Comparison of ENCODE assay signal across 2 cellular contexts in the genomic region with DNA sequence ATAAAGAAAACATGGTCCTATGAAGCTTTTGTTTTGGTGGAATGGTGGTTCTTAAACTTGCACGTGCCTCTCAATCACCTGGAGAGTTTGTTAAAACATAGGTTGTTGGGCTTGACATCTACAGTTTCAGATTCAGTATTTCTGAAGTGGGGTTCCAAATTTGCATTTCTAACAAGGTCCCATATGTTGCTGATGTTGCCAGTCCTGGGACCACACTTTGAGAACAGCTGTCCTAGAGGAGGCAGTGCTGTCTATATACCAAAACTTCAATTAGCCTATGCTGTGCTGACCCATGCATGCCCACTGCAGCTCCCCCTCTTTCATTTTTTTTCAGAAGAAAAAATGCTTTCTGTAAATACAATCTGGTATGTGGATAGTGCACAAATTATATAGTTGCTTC.
TF ChIP-seq lines count a peak whose summit lies in the region.

No MANE protein-coding gene starts in this region.

TF ChIP-seq in SK-N-SH treated with all-trans-retinoic acid at 6 μM for 48 hours, 23 proteins besides CTCF, POLR2A, EP300 and RAD21 (continued from another document):
- TF ChIP-seq, protein P1, sequence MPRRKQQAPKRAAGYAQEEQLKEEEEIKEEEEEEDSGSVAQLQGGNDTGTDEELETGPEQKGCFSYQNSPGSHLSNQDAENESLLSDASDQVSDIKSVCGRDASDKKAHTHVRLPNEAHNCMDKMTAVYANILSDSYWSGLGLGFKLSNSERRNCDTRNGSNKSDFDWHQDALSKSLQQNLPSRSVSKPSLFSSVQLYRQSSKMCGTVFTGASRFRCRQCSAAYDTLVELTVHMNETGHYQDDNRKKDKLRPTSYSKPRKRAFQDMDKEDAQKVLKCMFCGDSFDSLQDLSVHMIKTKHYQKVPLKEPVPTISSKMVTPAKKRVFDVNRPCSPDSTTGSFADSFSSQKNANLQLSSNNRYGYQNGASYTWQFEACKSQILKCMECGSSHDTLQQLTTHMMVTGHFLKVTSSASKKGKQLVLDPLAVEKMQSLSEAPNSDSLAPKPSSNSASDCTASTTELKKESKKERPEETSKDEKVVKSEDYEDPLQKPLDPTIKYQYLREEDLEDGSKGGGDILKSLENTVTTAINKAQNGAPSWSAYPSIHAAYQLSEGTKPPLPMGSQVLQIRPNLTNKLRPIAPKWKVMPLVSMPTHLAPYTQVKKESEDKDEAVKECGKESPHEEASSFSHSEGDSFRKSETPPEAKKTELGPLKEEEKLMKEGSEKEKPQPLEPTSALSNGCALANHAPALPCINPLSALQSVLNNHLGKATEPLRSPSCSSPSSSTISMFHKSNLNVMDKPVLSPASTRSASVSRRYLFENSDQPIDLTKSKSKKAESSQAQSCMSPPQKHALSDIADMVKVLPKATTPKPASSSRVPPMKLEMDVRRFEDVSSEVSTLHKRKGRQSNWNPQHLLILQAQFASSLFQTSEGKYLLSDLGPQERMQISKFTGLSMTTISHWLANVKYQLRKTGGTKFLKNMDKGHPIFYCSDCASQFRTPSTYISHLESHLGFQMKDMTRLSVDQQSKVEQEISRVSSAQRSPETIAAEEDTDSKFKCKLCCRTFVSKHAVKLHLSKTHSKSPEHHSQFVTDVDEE (CRISPR knock-in tag; IDR thresholded peaks at IDR 0.05) = no peak
- TF ChIP-seq, protein P2, sequence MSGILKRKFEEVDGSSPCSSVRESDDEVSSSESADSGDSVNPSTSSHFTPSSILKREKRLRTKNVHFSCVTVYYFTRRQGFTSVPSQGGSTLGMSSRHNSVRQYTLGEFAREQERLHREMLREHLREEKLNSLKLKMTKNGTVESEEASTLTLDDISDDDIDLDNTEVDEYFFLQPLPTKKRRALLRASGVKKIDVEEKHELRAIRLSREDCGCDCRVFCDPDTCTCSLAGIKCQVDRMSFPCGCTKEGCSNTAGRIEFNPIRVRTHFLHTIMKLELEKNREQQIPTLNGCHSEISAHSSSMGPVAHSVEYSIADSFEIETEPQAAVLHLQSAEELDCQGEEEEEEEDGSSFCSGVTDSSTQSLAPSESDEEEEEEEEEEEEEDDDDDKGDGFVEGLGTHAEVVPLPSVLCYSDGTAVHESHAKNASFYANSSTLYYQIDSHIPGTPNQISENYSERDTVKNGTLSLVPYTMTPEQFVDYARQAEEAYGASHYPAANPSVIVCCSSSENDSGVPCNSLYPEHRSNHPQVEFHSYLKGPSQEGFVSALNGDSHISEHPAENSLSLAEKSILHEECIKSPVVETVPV (CRISPR knock-in tag; IDR thresholded peaks at IDR 0.05) = no peak
- TF ChIP-seq PPARA (CRISPR knock-in tag; IDR thresholded peaks at IDR 0.05; ENCODE audit: borderline replicate concordance) (no peak), GLIS3 (CRISPR knock-in tag; IDR thresholded peaks at IDR 0.05) (no peak), OSR1 (CRISPR knock-in tag; IDR thresholded peaks at IDR 0.05) (no peak), ZNF70 (CRISPR knock-in tag; IDR thresholded peaks at IDR 0.05) (no peak), BACH2 (CRISPR knock-in tag; IDR thresholded peaks at IDR 0.05; ENCODE audit: borderline replicate concordance) (no peak), CSDC2 (CRISPR knock-in tag; IDR thresholded peaks at IDR 0.05) (no peak), TCF4 (CRISPR knock-in tag; IDR thresholded peaks at IDR 0.05; ENCODE audit: borderline replicate concordance) (no peak), TOX (CRISPR knock-in tag; IDR thresholded peaks at IDR 0.05; ENCODE audit: borderline replicate concordance) (no peak), ARNTL (CRISPR knock-in tag; IDR thresholded peaks at IDR 0.05; ENCODE audit: borderline replicate concordance, low read depth) (no peak), PATZ1 (CRISPR knock-in tag; IDR thresholded peaks at IDR 0.05; ENCODE audit: borderline replicate concordance) (no peak), SNAI2 (CRISPR knock-in tag; IDR thresholded peaks at IDR 0.05) (no peak), ISL1 (CRISPR knock-in tag; IDR thresholded peaks at IDR 0.05) (no peak)
- TF ChIP-seq, protein P3, sequence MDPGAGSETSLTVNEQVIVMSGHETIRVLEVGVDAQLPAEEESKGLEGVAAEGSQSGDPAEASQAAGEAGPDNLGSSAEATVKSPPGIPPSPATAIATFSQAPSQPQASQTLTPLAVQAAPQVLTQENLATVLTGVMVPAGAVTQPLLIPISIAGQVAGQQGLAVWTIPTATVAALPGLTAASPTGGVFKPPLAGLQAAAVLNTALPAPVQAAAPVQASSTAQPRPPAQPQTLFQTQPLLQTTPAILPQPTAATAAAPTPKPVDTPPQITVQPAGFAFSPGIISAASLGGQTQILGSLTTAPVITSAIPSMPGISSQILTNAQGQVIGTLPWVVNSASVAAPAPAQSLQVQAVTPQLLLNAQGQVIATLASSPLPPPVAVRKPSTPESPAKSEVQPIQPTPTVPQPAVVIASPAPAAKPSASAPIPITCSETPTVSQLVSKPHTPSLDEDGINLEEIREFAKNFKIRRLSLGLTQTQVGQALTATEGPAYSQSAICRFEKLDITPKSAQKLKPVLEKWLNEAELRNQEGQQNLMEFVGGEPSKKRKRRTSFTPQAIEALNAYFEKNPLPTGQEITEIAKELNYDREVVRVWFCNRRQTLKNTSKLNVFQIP (CRISPR knock-in tag; IDR thresholded peaks at IDR 0.05; ENCODE audit: borderline replicate concordance, low read depth) = no peak

TF ChIP-seq in SK-N-SH, 30 proteins besides CTCF, POLR2A, EP300 and RAD21 (continued from another document):
- TF ChIP-seq PBX3 (IDR thresholded peaks at IDR 0.05) = no peak
- no peak for TF ChIP-seq TEAD4 (IDR thresholded peaks at IDR 0.05; ENCODE audit: borderline replicate concordance, insufficient read depth)
- no peak for TF ChIP-seq USF1 (IDR thresholded peaks at IDR 0.05; ENCODE audit: borderline replicate concordance, low read depth)
- no peak for TF ChIP-seq TCF12 (IDR thresholded peaks at IDR 0.05)
- no peak for TF ChIP-seq EZH2phosphoT487 (IDR thresholded peaks at IDR 0.05; ENCODE audit: borderline replicate concordance, low read depth)
- no peak for TF ChIP-seq FOXM1 (IDR thresholded peaks at IDR 0.05; ENCODE audit: low read depth)
